In the genomic region with DNA sequence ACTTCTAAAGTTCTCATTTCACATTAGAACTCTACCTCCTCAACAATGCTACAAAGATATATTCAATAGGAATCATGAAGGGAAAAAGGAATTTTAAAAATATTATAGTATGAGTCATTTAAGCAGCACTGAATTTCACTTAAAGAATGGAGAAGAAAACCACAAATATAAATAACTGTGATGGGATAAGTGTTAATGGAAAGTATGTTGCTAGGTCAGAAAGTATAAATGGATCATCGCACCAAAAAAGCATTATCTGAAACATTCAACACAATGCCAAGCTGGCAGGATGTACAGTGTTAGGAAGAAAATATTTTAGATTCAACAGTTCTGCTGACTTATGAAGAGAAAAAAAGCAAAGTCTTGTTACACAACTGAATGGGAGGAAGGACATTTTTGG, we compare ENCODE assay signal across 21 cellular contexts.
DNase-seq lines count a peak whose midpoint lies in the region; ATAC-seq and TF ChIP-seq lines count a peak whose summit lies in the region.
"Had no signal": no experiment of that assay in that cellular context is flagged by ENCODE, and none has a peak within 500 bp of the region (broad histone marks: within the 10 kb centered on the region; RNA-seq: fewer than 3 reads in every experiment).

No MANE protein-coding gene starts in this region.

- no peak overlapping the region for H4K8ac ChIP-seq in neuronal stem cell (ENCODE audit: low read depth, low read length)

- CTCF ChIA-PET in activated naive CD4-positive, alpha-beta T cell treated with anti-CD3 and anti-CD28 coated beads for 36 hours (lab: Charles Lee) = interaction anchor here (1.5 kb wide), 1 partner anchor 348 kb away, joined by 3 read pairs; no protein-coding TSS in a partner anchor
- CTCF ChIA-PET in naive thymus-derived CD4-positive, alpha-beta T cell (lab: Charles Lee) = no interaction called here

- no peak overlapping the region for H2BK15ac ChIP-seq in neuronal stem cell (ENCODE audit: low read length)

- no peak overlapping the region for H3K14ac ChIP-seq in neuronal stem cell (ENCODE audit: low read length)

- H2AK5ac ChIP-seq in neuronal stem cell (ENCODE audit: low read depth, low read length) = no peak overlapping the region

- no peaks in the 10 kb centered on the region for H3K4me1 ChIP-seq in neuronal stem cell (ENCODE audit: control insufficient read depth in 2 of 2, insufficient read depth in 1 of 2, low read depth in 1 of 2, low read length in 2 of 2)
- H3K4me1 ChIP-seq in naive thymus-derived CD4-positive, alpha-beta T cell (ENCODE audit: control insufficient read depth in 2 of 2, insufficient read depth in 2 of 2, low read length in 2 of 2) = no peaks in the 10 kb centered on the region
- H3K4me1 ChIP-seq: pancreas had no signal

- H3K4ac ChIP-seq in neuronal stem cell (ENCODE audit: low read length) = no peak overlapping the region

- H3K4me2 ChIP-seq in neuronal stem cell (ENCODE audit: insufficient read depth, low read length, poor library complexity, severe bottlenecking) = no peak overlapping the region

- no CpG with 5 or more reads among the region's 1 CpG for WGBS in neuronal stem cell (ENCODE audit: extremely low coverage in 2 of 2, insufficient read length in 2 of 2, insufficient replicate concordance in 1 of 2), 2 donors

- H3K79me1 ChIP-seq in neuronal stem cell (ENCODE audit: low read depth, low read length) = no peaks in the 10 kb centered on the region

- H4K91ac ChIP-seq in neuronal stem cell (ENCODE audit: low read depth, low read length, poor library complexity) = no peak overlapping the region

- no peak overlapping the region for H3K18ac ChIP-seq in neuronal stem cell (ENCODE audit: low read length)

- peaks cover 8% of the 10 kb centered on the region for H3K27me3 Mint-ChIP-seq in activated naive CD4-positive, alpha-beta T cell treated with anti-CD3 and anti-CD28 coated beads for 36 hours (ENCODE audit: low read depth)
- peaks cover 0 to 39% (median 25%) of the 10 kb centered on the region in 5 donors for H3K27me3 Mint-ChIP-seq in naive thymus-derived CD4-positive, alpha-beta T cell

- H3K4me1 Mint-ChIP-seq in activated naive CD4-positive, alpha-beta T cell treated with anti-CD3 and anti-CD28 coated beads for 36 hours (ENCODE audit: low read depth) = no peaks in the 10 kb centered on the region
- no peaks in the 10 kb centered on the region for H3K4me1 Mint-ChIP-seq in naive thymus-derived CD4-positive, alpha-beta T cell

- H3K23ac ChIP-seq in neuronal stem cell (ENCODE audit: low read depth, low read length, poor library complexity) = no peak overlapping the region

- H3K9me3 Mint-ChIP-seq in activated naive CD4-positive, alpha-beta T cell treated with anti-CD3 and anti-CD28 coated beads for 36 hours = no peaks in the 10 kb centered on the region
- H3K9me3 Mint-ChIP-seq in naive thymus-derived CD4-positive, alpha-beta T cell = peaks cover 0 to 4% (median 0%) of the 10 kb centered on the region in 11 donors
- H3K9me3 Mint-ChIP-seq: activated CD4-positive, alpha-beta memory T cell treated with anti-CD3 and anti-CD28 coated beads, Interleukin-2, amount 10 ng/mL, durations not matched to agents 7 days and 5 days; activated T-cell treated with anti-CD3 and anti-CD28 coated beads, Interleukin-2, amount 50 U/mL, for 4 hours; T-helper 1 cell treated with Interleukin-12 subunit alpha and Interleukin-12 subunit beta and Interleukin-4 antibody, amounts not matched to agents 30 μg/mL and 1 μg/mL, for 36 hours had no signal

- H2BK5ac ChIP-seq in neuronal stem cell (ENCODE audit: low read length) = no peak overlapping the region

- no peak overlapping the region for H2BK12ac ChIP-seq in neuronal stem cell (ENCODE audit: low read length)

- POLR2A ChIA-PET in naive thymus-derived CD4-positive, alpha-beta T cell (lab: Charles Lee) = no interaction called here

- H3K27ac Mint-ChIP-seq in activated naive CD4-positive, alpha-beta T cell treated with anti-CD3 and anti-CD28 coated beads for 36 hours = peak overlapping the region; percentile 6
- H3K27ac Mint-ChIP-seq in naive thymus-derived CD4-positive, alpha-beta T cell = no peak overlapping the region
- H3K27ac Mint-ChIP-seq: activated CD4-positive, alpha-beta memory T cell treated with anti-CD3 and anti-CD28 coated beads, Interleukin-2, amount 10 ng/mL, durations not matched to agents 7 days and 5 days; T-helper 1 cell treated with Interleukin-12 subunit alpha and Interleukin-12 subunit beta and Interleukin-4 antibody, amounts not matched to agents 30 μg/mL and 1 μg/mL, for 36 hours had no signal

- no peak for TF ChIP-seq CTCF in fibroblast of villous mesenchyme (IDR thresholded peaks at IDR 0.05; ENCODE audit: insufficient read depth, low read depth, low read length)

- DNase-seq in activated naive CD4-positive, alpha-beta T cell treated with anti-CD3 and anti-CD28 coated beads for 36 hours = no peak
- DNase-seq in activated naive CD4-positive, alpha-beta T cell (lab: John Stamatoyannopoulos, UW) = no peak
- DNase-seq in amniotic epithelial cell (ENCODE audit: low read depth) (peak; percentile 70), fibroblast of villous mesenchyme (ENCODE audit: low read depth) (peak; percentile 55), neuronal stem cell (ENCODE audit: low spot score) (no peak), SKM-1 (lab: John Stamatoyannopoulos, UW; ENCODE audit: unreplicated experiment) (no peak)
- DNase-seq in naive thymus-derived CD4-positive, alpha-beta T cell = no peak
- DNase-seq: activated CD4-positive, alpha-beta memory T cell treated with anti-CD3 and anti-CD28 coated beads, Interleukin-2, amount 10 ng/mL, durations not matched to agents 7 days and 5 days; activated T-cell treated with anti-CD3 and anti-CD28 coated beads, Interleukin-2, amount 50 U/mL, for 4 hours; left ventricle myocardium superior; MV-4-11; NCI-H2029 treated with DMSO at 0.1 percent for 48 hours; NCI-H524; pancreas; Right ventricle myocardium superior had no signal

- intact Hi-C loops in activated naive CD4-positive, alpha-beta T cell treated with anti-CD3 and anti-CD28 coated beads for 36 hours (cut with micrococcal nuclease) = no loop called here
- intact Hi-C loops in naive thymus-derived CD4-positive, alpha-beta T cell (cut with micrococcal nuclease) = no loop called here

- no peak overlapping the region for H3K9ac ChIP-seq in neuronal stem cell (ENCODE audit: low read depth, low read length, poor library complexity)

- H3K27me3 ChIP-seq in neuronal stem cell (ENCODE audit: control insufficient read depth in 3 of 3, insufficient read depth in 3 of 3, low read depth in 1 of 3, low read length in 3 of 3) = no peaks in the 10 kb centered on the region
- H3K27me3 ChIP-seq in naive thymus-derived CD4-positive, alpha-beta T cell (ENCODE audit: control insufficient read depth in 2 of 2, insufficient read depth in 2 of 2, low read length in 2 of 2) = peaks cover 0 to 2% of the 10 kb centered on the region in 2 donors
- H3K27me3 ChIP-seq: pancreas had no signal

- H3K27ac ChIP-seq in neuronal stem cell (replicated peaks; ENCODE audit: low read length) = no peak overlapping the region
- no peak overlapping the region for H3K27ac ChIP-seq in naive thymus-derived CD4-positive, alpha-beta T cell (ENCODE audit: low read depth, low read length)
- H3K27ac ChIP-seq: 22Rv1, pancreas, skin epidermis, thoracic aorta had no signal

- H2AFZ ChIP-seq in neuronal stem cell (ENCODE audit: low read length) = no peak overlapping the region

- H3K4me3 Mint-ChIP-seq in activated naive CD4-positive, alpha-beta T cell treated with anti-CD3 and anti-CD28 coated beads for 36 hours = no peak overlapping the region
- H3K4me3 Mint-ChIP-seq in naive thymus-derived CD4-positive, alpha-beta T cell = no peak overlapping the region
- H3K4me3 Mint-ChIP-seq: activated CD4-positive, alpha-beta memory T cell treated with anti-CD3 and anti-CD28 coated beads, Interleukin-2, amount 10 ng/mL, durations not matched to agents 7 days and 5 days; activated T-cell treated with anti-CD3 and anti-CD28 coated beads, Interleukin-2, amount 50 U/mL, for 4 hours; T-helper 1 cell treated with Interleukin-12 subunit alpha and Interleukin-12 subunit beta and Interleukin-4 antibody, amounts not matched to agents 30 μg/mL and 1 μg/mL, for 36 hours had no signal

- H3K4me3 ChIP-seq in fibroblast of villous mesenchyme (ENCODE audit: low read depth, low read length) (no peak overlapping the region), neuronal stem cell (ENCODE audit: low read length in 2 of 2) (no peak overlapping the region)
- no peak overlapping the region for H3K4me3 ChIP-seq in naive thymus-derived CD4-positive, alpha-beta T cell (ENCODE audit: low read length)
- H3K4me3 ChIP-seq: GM12878, pancreas, skin epidermis, thoracic aorta had no signal

- peaks cover 0 to 2% of the 10 kb centered on the region in 2 donors for H3K9me3 ChIP-seq in neuronal stem cell (replicated peaks in 1 of 2; ENCODE audit: control insufficient read depth in 2 of 2, insufficient read depth in 1 of 2, low read depth in 1 of 2, low read length in 2 of 2)
- no peaks in the 10 kb centered on the region for H3K9me3 ChIP-seq in naive thymus-derived CD4-positive, alpha-beta T cell (ENCODE audit: control insufficient read depth in 2 of 3, low read length in 3 of 3)
- H3K9me3 ChIP-seq: pancreas, thoracic aorta had no signal

- H3K36me3 Mint-ChIP-seq in activated naive CD4-positive, alpha-beta T cell treated with anti-CD3 and anti-CD28 coated beads for 36 hours (ENCODE audit: low read depth) = no peaks in the 10 kb centered on the region
- H3K36me3 Mint-ChIP-seq in naive thymus-derived CD4-positive, alpha-beta T cell = no peaks in the 10 kb centered on the region

- no peak for ATAC-seq in naive thymus-derived CD4-positive, alpha-beta T cell
- no peak for ATAC-seq in GM21786 (IDR thresholded peaks at IDR 0.05; ENCODE audit: unreplicated experiment)
- ATAC-seq: activated T-cell treated with anti-CD3 and anti-CD28 coated beads, Interleukin-2, amount 50 U/mL, for 4 hours; GM12878; left ventricle myocardium superior; pancreas had no signal

- no peaks in the 10 kb centered on the region for H3K36me3 ChIP-seq in neuronal stem cell (replicated peaks in 1 of 2; ENCODE audit: control insufficient read depth in 2 of 2, insufficient read depth in 2 of 2, low read length in 2 of 2)
- H3K36me3 ChIP-seq in naive thymus-derived CD4-positive, alpha-beta T cell (ENCODE audit: control insufficient read depth in 2 of 3, insufficient read depth in 3 of 3, low read length in 3 of 3) = no peaks in the 10 kb centered on the region
- H3K36me3 ChIP-seq: pancreas, thoracic aorta had no signal

- no peak overlapping the region for H2BK120ac ChIP-seq in neuronal stem cell (ENCODE audit: low read depth, low read length)

Comparison
In these comparisons a context has a peak if more than half of its experiments do, and no peak if none do; other contexts are left out.
1. DNase-seq: peak in amniotic epithelial cell (single experiment) and fibroblast of villous mesenchyme (single experiment); none in activated naive CD4-positive, alpha-beta T cell treated with anti-CD3 and anti-CD28 coated beads for 36 hours (single experiment), activated naive CD4-positive, alpha-beta T cell (0 of 4), neuronal stem cell (single experiment), SKM-1 (single experiment) and naive thymus-derived CD4-positive, alpha-beta T cell (0 of 9).